25 cellular contexts compared by ENCODE assay signal in genomic region chr21:36096398-36097290, GRCh38. TPM values are rescaled to one million over a fixed set of nuclear protein-coding genes. Genes with fewer than 3 reads are reported as not detected.
DNase-seq lines count a peak whose midpoint lies in the region; ATAC-seq, FAIRE-seq and TF ChIP-seq lines count a peak whose summit lies in the region.
"Had no signal": no experiment of that assay in that cellular context is flagged by ENCODE, and none has a peak within 500 bp of the region (broad histone marks: within the 10 kb centered on the region; RNA-seq: fewer than 3 reads in every experiment).

No MANE protein-coding gene starts in this region.

- in situ Hi-C loops in HepG2 (cut with HindIII; ENCODE audit: extremely low pct_ligation_motif_present, low pct_unique_long_range_greater_than_20kb): no loop called here

- H3K23ac ChIP-seq in H9 (ENCODE audit: insufficient read length, low read depth, low read length): no peak overlapping the region
- no peak overlapping the region for H3K23ac ChIP-seq in mesenchymal stem cell (ENCODE audit: low read length in 2 of 2)

- no peak overlapping the region for H3K4me3 Mint-ChIP-seq in H9
- H3K4me3 Mint-ChIP-seq: CD4-positive, alpha-beta memory T cell had no signal

- H3K9me3 Mint-ChIP-seq in H9: peaks cover 25 to 32% of the 10 kb centered on the region in 2 experiments

- CTCF ChIA-PET in HepG2 (lab: Yijun Ruan, JAX; ENCODE audit: low intra/inter-chr PET ratio, low total read pairs): no interaction called here

- H3K79me2 ChIP-seq in H9 (ENCODE audit: insufficient read depth, low read length) (no peaks in the 10 kb centered on the region), HepG2 (ENCODE audit: insufficient read depth, low read length) (no peaks in the 10 kb centered on the region)

- no peak overlapping the region for H2BK20ac ChIP-seq in H9 (ENCODE audit: low read depth, low read length, poor library complexity, severe bottlenecking)

- H2AFZ ChIP-seq in H9 (ENCODE audit: low read length): no peak overlapping the region
- no peak overlapping the region for H2AFZ ChIP-seq in mesenchymal stem cell (ENCODE audit: low read depth, low read length)
- H2AFZ ChIP-seq in HepG2 (ENCODE audit: low read length): no peak overlapping the region

- H2BK120ac ChIP-seq in H9 (ENCODE audit: low read depth, low read length, poor library complexity, severe bottlenecking) (no peak overlapping the region), mesenchymal stem cell (ENCODE audit: low read depth, low read length) (no peak overlapping the region)

- POLR2A ChIA-PET in HepG2 (lab: Yijun Ruan, JAX): no interaction called here

- H2BK12ac ChIP-seq in H9 (ENCODE audit: insufficient read length, low read depth, low read length): peak overlapping the region; percentile 73
- H2BK12ac ChIP-seq in mesenchymal stem cell (ENCODE audit: low read length in 2 of 2): no peak overlapping the region

- H3K14ac ChIP-seq in H9 (ENCODE audit: insufficient read depth, low read length): no peak overlapping the region
- H3K14ac ChIP-seq in mesenchymal stem cell (ENCODE audit: low read length in 2 of 2): no peak overlapping the region

- no peak overlapping the region for H3K56ac ChIP-seq in H9 (ENCODE audit: insufficient read length, low read depth, low read length)

- peak; percentile 37 for DNase-seq in H9
- peak; percentile 80 for DNase-seq in NT2/D1 (ENCODE audit: low read depth, low spot score)
- DNase-seq in esophagus squamous epithelium (lab: John Stamatoyannopoulos, UW): no peak
- DNase-seq in mesenchymal stem cell: no peak
- DNase-seq in stimulated activated CD4-positive, alpha-beta T cell treated with anti-CD3 and anti-CD28 coated beads, Interleukin-4, amount 100 ng/mL, for 1 hour: no peak
- DNase-seq in HepG2 (ENCODE audit: low spot score): no peak
- DNase-seq in SIG-M5 treated with dmso at 0.1 percent for 504 hours (lab: John Stamatoyannopoulos, UW; ENCODE audit: unreplicated experiment): no peak
- DNase-seq: CD4-positive, alpha-beta memory T cell; DMS153; GF-D8; GOT3; Karpas-422; MM.1S; NCI-H1105; NCI-H1694; NCI-H510A; NCI-H748 treated with DMSO at 0.1 percent for 48 hours; NK-92 treated with Interleukin-12 subunit alpha and Interleukin-12 subunit beta, amount 100 ng/mL, for 24 hours; SHP77; SK-N-SH had no signal

- TF ChIP-seq EP300 in HepG2 (IDR thresholded peaks at IDR 0.05; ENCODE audit: low read depth in 2 of 2, low read length in 2 of 2) (no peak), HepG2 (CRISPR knock-in tag; IDR thresholded peaks at IDR 0.05; ENCODE audit: borderline replicate concordance) (no peak)

- no peak overlapping the region for H2AK5ac ChIP-seq in H9 (ENCODE audit: insufficient read length, low read length)
- H2AK5ac ChIP-seq in mesenchymal stem cell (ENCODE audit: low read length, severe bottlenecking): no peak overlapping the region

- H3K18ac ChIP-seq in H9 (ENCODE audit: insufficient read length, low read depth, low read length) (no peak overlapping the region), mesenchymal stem cell (ENCODE audit: low read depth in 1 of 2, low read length in 2 of 2) (no peak overlapping the region)

- H2BK5ac ChIP-seq in H9 (ENCODE audit: insufficient read length, low read length) (no peak overlapping the region), mesenchymal stem cell (ENCODE audit: low read depth, low read length, poor library complexity, severe bottlenecking) (no peak overlapping the region)

- H3K36me3 Mint-ChIP-seq in H9 (ENCODE audit: insufficient read depth in 1 of 3, low read depth in 3 of 3): peaks cover 14 to 25% (median 21%) of the 10 kb centered on the region in 3 experiments

- H3K27me3 ChIP-seq in H9 (ENCODE audit: insufficient read depth, low read length) (no peaks in the 10 kb centered on the region), NT2/D1 (ENCODE audit: insufficient read depth, insufficient read length) (no peaks in the 10 kb centered on the region), esophagus squamous epithelium (no peaks in the 10 kb centered on the region), mesenchymal stem cell (ENCODE audit: control insufficient read depth in 1 of 2, insufficient read depth in 1 of 2, low read length in 2 of 2) (peaks cover 0 to 5% of the 10 kb centered on the region in 2 experiments), HepG2 (ENCODE audit: control insufficient read depth in 1 of 2, insufficient read depth in 2 of 2, low read length in 2 of 2) (peaks cover 0 to 12% of the 10 kb centered on the region in 2 experiments; a peak in 2 of 5 replicates)
- H3K27me3 ChIP-seq: BLaER1 had no signal

- H3K4me1 Mint-ChIP-seq in H9: peaks cover 64 to 67% of the 10 kb centered on the region in 2 experiments
- H3K4me1 Mint-ChIP-seq: CD4-positive, alpha-beta memory T cell had no signal

- no peak for FAIRE-seq in HepG2 (lab: Jason Lieb, UNC)
- FAIRE-seq: A549, GM19239 had no signal

- peaks cover 20% of the 10 kb centered on the region for H3K9me3 ChIP-seq in H9 (ENCODE audit: control insufficient read depth, low read depth, low read length)
- H3K9me3 ChIP-seq in NT2/D1 (ENCODE audit: insufficient read depth, low read length): peaks cover 67% of the 10 kb centered on the region
- peaks cover 0 to 15% (median 7%) of the 10 kb centered on the region in 3 donors for H3K9me3 ChIP-seq in esophagus squamous epithelium
- H3K9me3 ChIP-seq in mesenchymal stem cell (ENCODE audit: control insufficient read depth, low read length): peaks cover 13% of the 10 kb centered on the region
- no peaks in the 10 kb centered on the region for H3K9me3 ChIP-seq in HepG2 (ENCODE audit: low read length)
- H3K9me3 ChIP-seq: A549, SK-N-SH had no signal

- ATAC-seq in HG02884 (IDR thresholded peaks at IDR 0.05; ENCODE audit: unreplicated experiment): no peak
- no peak for ATAC-seq in HepG2
- ATAC-seq: A549 had no signal

- peak overlapping the region; percentile 96 for H3K27ac ChIP-seq in H9 (ENCODE audit: insufficient read length, low read depth, low read length)
- peak overlapping the region; percentile 25 to 73 (median 52) for H3K27ac ChIP-seq in esophagus squamous epithelium
- peak overlapping the region; percentile 23 for H3K27ac ChIP-seq in mesenchymal stem cell (ENCODE audit: low read length, poor library complexity, severe bottlenecking)
- no peak overlapping the region for H3K27ac ChIP-seq in HepG2 (ENCODE audit: extremely low read length, insufficient read depth, low read length)
- H3K27ac ChIP-seq: A549, BLaER1 had no signal

- H3K9ac ChIP-seq in H9 (ENCODE audit: extremely low read depth, insufficient read length, low read length): no peak overlapping the region
- H3K9ac ChIP-seq in NT2/D1 (ENCODE audit: insufficient read length, low read depth): no peak overlapping the region
- H3K9ac ChIP-seq in mesenchymal stem cell (ENCODE audit: low read length): no peak overlapping the region
- H3K9ac ChIP-seq in HepG2 (ENCODE audit: insufficient read depth, low read depth, low read length): no peak overlapping the region
- H3K9ac ChIP-seq: BLaER1, SK-N-SH had no signal

- TF ChIP-seq RAD21 in HepG2 (CRISPR knock-in tag; IDR thresholded peaks at IDR 0.05): no peak

- no peak overlapping the region for H2BK15ac ChIP-seq in H9 (ENCODE audit: low read depth, low read length)
- H2BK15ac ChIP-seq in mesenchymal stem cell (ENCODE audit: low read depth, poor library complexity, severe bottlenecking): no peak overlapping the region

- no peak overlapping the region for H4K5ac ChIP-seq in H9 (ENCODE audit: insufficient read length, low read depth, low read length)

- H3K27me3 Mint-ChIP-seq in H9 (ENCODE audit: low read depth): peaks cover 3% of the 10 kb centered on the region

- H3K4me3 ChIP-seq in NT2/D1 (ENCODE audit: insufficient read length, low read depth) (no peak overlapping the region), esophagus squamous epithelium (no peak overlapping the region), mesenchymal stem cell (ENCODE audit: insufficient read depth in 1 of 2, low read depth in 1 of 2, low read length in 2 of 2) (no peak overlapping the region), HepG2 (replicated peaks in 1 of 3; ENCODE audit: insufficient read depth in 1 of 3, low read depth in 2 of 3, low read length in 3 of 3) (no peak overlapping the region)
- H3K4me3 ChIP-seq: A549, BLaER1 had no signal

- no peaks in the 10 kb centered on the region for H3K23me2 ChIP-seq in H9 (ENCODE audit: insufficient read length, low read depth, low read length, poor library complexity, severe bottlenecking)

- TF ChIP-seq CTCF in H9 (conservative IDR thresholded peaks at IDR 0.05) (no peak), esophagus squamous epithelium (IDR thresholded peaks at IDR 0.05) (no peak), HepG2 (CRISPR knock-in tag; IDR thresholded peaks at IDR 0.05) (no peak)

- TF ChIP-seq POLR2A in esophagus squamous epithelium (IDR thresholded peaks at IDR 0.05) (no peak), HepG2 (IDR thresholded peaks at IDR 0.05; ENCODE audit: insufficient read depth in 1 of 2, low read depth in 2 of 2, low read length in 2 of 2) (no peak)

- H3K4ac ChIP-seq in H9 (ENCODE audit: low read depth, low read length) (no peak overlapping the region), mesenchymal stem cell (ENCODE audit: low read depth in 1 of 2, low read length in 2 of 2) (no peak overlapping the region)

- H4K91ac ChIP-seq in H9 (ENCODE audit: insufficient read length, low read depth, low read length): no peak overlapping the region
- no peak overlapping the region for H4K91ac ChIP-seq in mesenchymal stem cell (ENCODE audit: low read length)

- H4K8ac ChIP-seq in H9 (replicated peaks; ENCODE audit: insufficient read length, low read depth, low read length) (no peak overlapping the region), mesenchymal stem cell (ENCODE audit: low read length) (no peak overlapping the region)

- H3K79me1 ChIP-seq in H9 (ENCODE audit: insufficient read depth, low read depth, low read length, poor library complexity, severe bottlenecking): no peaks in the 10 kb centered on the region
- H3K79me1 ChIP-seq in mesenchymal stem cell (replicated peaks; ENCODE audit: low read length, poor library complexity, severe bottlenecking): no peaks in the 10 kb centered on the region

- no TSS peak for BruUV-seq in HepG2 (replicated peaks; lab: Mats Ljungman, UMichigan)

- H3K4me2 ChIP-seq in H9 (ENCODE audit: insufficient read depth, insufficient read length, low read length): no peak overlapping the region
- peak overlapping the region; percentile 43 for H3K4me2 ChIP-seq in mesenchymal stem cell (ENCODE audit: low read length, poor library complexity, severe bottlenecking)
- no peak overlapping the region for H3K4me2 ChIP-seq in HepG2 (ENCODE audit: low read depth, low read length)
- H3K4me2 ChIP-seq: A549, SK-N-SH had no signal

- H3K36me3 ChIP-seq in NT2/D1 (ENCODE audit: insufficient read depth, insufficient read length, low read length) (no peaks in the 10 kb centered on the region), esophagus squamous epithelium (no peaks in the 10 kb centered on the region), mesenchymal stem cell (ENCODE audit: control insufficient read depth in 1 of 2, insufficient read depth in 2 of 2, low read depth in 1 of 2, low read length in 2 of 2) (no peaks in the 10 kb centered on the region), HepG2 (replicated peaks in 1 of 2; ENCODE audit: control insufficient read depth in 1 of 2, insufficient read depth in 2 of 2, low read length in 2 of 2) (no peaks in the 10 kb centered on the region)
- H3K36me3 ChIP-seq: BLaER1 had no signal

- WGBS in H9 (ENCODE audit: extremely low coverage, insufficient read length, low lambda C conversion rate): no CpG with 5 or more reads among the region's 1 CpG
- WGBS in esophagus squamous epithelium, 2 donors: 84 to 88% methylated on average over 1 of the region's 1 CpG
- 13% methylated on average over 1 of the region's 1 CpG for WGBS in mesenchymal stem cell
- 33% methylated on average over 1 of the region's 1 CpG for WGBS in HepG2 (ENCODE audit: low lambda C conversion rate)

- peaks cover 11% of the 10 kb centered on the region; the same call in 1 of the 2 replicates for H3K4me1 ChIP-seq in H9 (ENCODE audit: insufficient read depth, low read length)
- H3K4me1 ChIP-seq in NT2/D1 (ENCODE audit: insufficient read depth, insufficient read length): peaks cover 7% of the 10 kb centered on the region
- peaks cover 0 to 37% (median 16%) of the 10 kb centered on the region in 3 donors for H3K4me1 ChIP-seq in esophagus squamous epithelium
- peaks cover 4% of the 10 kb centered on the region for H3K4me1 ChIP-seq in mesenchymal stem cell (ENCODE audit: control insufficient read depth, insufficient read depth, low read depth, low read length)
- no peaks in the 10 kb centered on the region for H3K4me1 ChIP-seq in HepG2 (ENCODE audit: insufficient read depth, low read length)
- H3K4me1 ChIP-seq: A549 had no signal

- no peaks in the 10 kb centered on the region for H4K20me1 ChIP-seq in H9 (ENCODE audit: control insufficient read depth, insufficient read depth, insufficient read length)
- no peaks in the 10 kb centered on the region for H4K20me1 ChIP-seq in HepG2 (ENCODE audit: insufficient read depth, low read length)
- H4K20me1 ChIP-seq: BLaER1 had no signal

- intact Hi-C loops in esophagus squamous epithelium (cut with DNase I) (no loop called here), HepG2 (cut with micrococcal nuclease; ENCODE audit: unreplicated experiment) (no loop called here)

- no peak overlapping the region for H3T11ph ChIP-seq in H9 (ENCODE audit: low read length)

- peak overlapping the region; percentile 83 to 99 (median 85) for H3K27ac Mint-ChIP-seq in H9
- H3K27ac Mint-ChIP-seq: CD4-positive, alpha-beta memory T cell had no signal

RNA-seq across cellular contexts. Expression of gene CBR1, which starts 26.8 kb away (rescaled TPM):
- total RNA-seq in H9 (2021) (5.7 and 7.1 TPM in 2 replicates), esophagus squamous epithelium (100 to 1,000 TPM; 320 to 932 (median 584) TPM), HepG2 (2016; rRNA removed; fragmentation: Illumina TruSeq; extraction: Trizol) (38.7 and 45.6 TPM in 2 replicates)
- polyA plus RNA-seq in mesenchymal stem cell (2013, experiment 1 of 2): 12.2 TPM
- 12.8 TPM for polyA plus RNA-seq in mesenchymal stem cell (2013, experiment 2 of 2)
- total RNA-seq in HepG2 (2016; cell fraction: cytosol; rRNA removed; fragmentation: Illumina TruSeq; extraction: Trizol; ENCODE audit: low read depth): 7.9 and 8.1 TPM in 2 replicates
- 38.5 and 46.8 TPM in 2 replicates for total RNA-seq in HepG2 (2016; cell fraction: insoluble cytoplasmic fraction; rRNA removed; fragmentation: Illumina TruSeq; extraction: Trizol)
- 14.5 and 17.4 TPM in 2 replicates for total RNA-seq in HepG2 (2016; cell fraction: membrane; rRNA removed; fragmentation: Illumina TruSeq; extraction: Trizol)
- 15.4 and 15.7 TPM in 2 replicates for total RNA-seq in HepG2 (2016; cell fraction: nucleus; rRNA removed; fragmentation: Illumina TruSeq; extraction: Trizol)
- 33.7 and 40.2 TPM in 2 replicates for polyA plus RNA-seq in HepG2 (2011; rRNA removed)
- 42.7 and 71.0 TPM in 2 replicates for polyA plus RNA-seq in HepG2 (2011; cell fraction: cytosol; rRNA removed)
- polyA plus RNA-seq in HepG2 (2011; cell fraction: nucleus; rRNA removed): 26.4 and 32.1 TPM in 2 replicates
- polyA plus RNA-seq in HepG2 (2012): 30.4 and 32.9 TPM in 2 replicates
- 7.7 and 9.2 TPM in 2 replicates for polyA plus RNA-seq in HepG2 (2016; cell fraction: cytosol; fragmentation: Illumina TruSeq; extraction: Trizol; ENCODE audit: low read depth)
- polyA plus RNA-seq in HepG2 (2016; cell fraction: insoluble cytoplasmic fraction; fragmentation: Illumina TruSeq; extraction: Trizol; ENCODE audit: low read depth): 51.8 and 57.6 TPM in 2 replicates
- polyA plus RNA-seq in HepG2 (2016; cell fraction: membrane; fragmentation: Illumina TruSeq; extraction: Trizol; ENCODE audit: low read depth): 11.5 and 12.6 TPM in 2 replicates
- 23.3 and 28.1 TPM in 2 replicates for polyA plus RNA-seq in HepG2 (2016; cell fraction: nucleus; fragmentation: Illumina TruSeq; extraction: Trizol; ENCODE audit: insufficient read depth, low read depth)
- polyA minus RNA-seq in HepG2 (2011; rRNA and poly(A)+ RNA removed; ENCODE audit: low replicate concordance): 72.8 and 83.4 TPM in 2 replicates
- 23.7 and 30.8 TPM in 2 replicates for polyA minus RNA-seq in HepG2 (2011; cell fraction: cytosol; rRNA and poly(A)+ RNA removed)
- 4.5 and 7.2 TPM in 2 replicates for polyA minus RNA-seq in HepG2 (2011; cell fraction: nucleus; rRNA and poly(A)+ RNA removed)

RNA-seq across cellular contexts. Expression of gene SETD4, which starts 36.3 kb away (rescaled TPM):
- total RNA-seq in H9 (2021) (49.9 and 52.5 TPM in 2 replicates), esophagus squamous epithelium (10 to 100 TPM in 3 of 4 donors, 1 to 10 TPM in 1; 9.9 to 30.1 (median 14.6) TPM), HepG2 (2016; rRNA removed; fragmentation: Illumina TruSeq; extraction: Trizol) (11.9 and 14.4 TPM in 2 replicates)
- 10.5 TPM for polyA plus RNA-seq in mesenchymal stem cell (2013, experiment 1 of 2)
- polyA plus RNA-seq in mesenchymal stem cell (2013, experiment 2 of 2): 10.3 TPM
- 2.4 and 3.7 TPM in 2 replicates for total RNA-seq in HepG2 (2016; cell fraction: cytosol; rRNA removed; fragmentation: Illumina TruSeq; extraction: Trizol; ENCODE audit: low read depth)
- 12.5 and 15.3 TPM in 2 replicates for total RNA-seq in HepG2 (2016; cell fraction: insoluble cytoplasmic fraction; rRNA removed; fragmentation: Illumina TruSeq; extraction: Trizol)
- total RNA-seq in HepG2 (2016; cell fraction: membrane; rRNA removed; fragmentation: Illumina TruSeq; extraction: Trizol): 4.4 and 6.1 TPM in 2 replicates
- total RNA-seq in HepG2 (2016; cell fraction: nucleus; rRNA removed; fragmentation: Illumina TruSeq; extraction: Trizol): 26.3 and 27.5 TPM in 2 replicates
- 7.1 and 8.4 TPM in 2 replicates for polyA plus RNA-seq in HepG2 (2011; rRNA removed)
- 4.4 and 5.1 TPM in 2 replicates for polyA plus RNA-seq in HepG2 (2011; cell fraction: cytosol; rRNA removed)
- polyA plus RNA-seq in HepG2 (2011; cell fraction: nucleus; rRNA removed): 17.7 and 21.1 TPM in 2 replicates
- polyA plus RNA-seq in HepG2 (2012): 6.2 and 8.6 TPM in 2 replicates
- polyA plus RNA-seq in HepG2 (2016; cell fraction: cytosol; fragmentation: Illumina TruSeq; extraction: Trizol; ENCODE audit: low read depth): 1.3 and 1.5 TPM in 2 replicates
- 10.0 and 10.5 TPM in 2 replicates for polyA plus RNA-seq in HepG2 (2016; cell fraction: insoluble cytoplasmic fraction; fragmentation: Illumina TruSeq; extraction: Trizol; ENCODE audit: low read depth)
- polyA plus RNA-seq in HepG2 (2016; cell fraction: membrane; fragmentation: Illumina TruSeq; extraction: Trizol; ENCODE audit: low read depth): 1.8 and 2.8 TPM in 2 replicates
- polyA plus RNA-seq in HepG2 (2016; cell fraction: nucleus; fragmentation: Illumina TruSeq; extraction: Trizol; ENCODE audit: insufficient read depth, low read depth): 37.4 and 44.2 TPM in 2 replicates
- polyA minus RNA-seq in HepG2 (2011; rRNA and poly(A)+ RNA removed; ENCODE audit: low replicate concordance): 12.9 and 17.6 TPM in 2 replicates
- 2.7 and 5.1 TPM in 2 replicates for polyA minus RNA-seq in HepG2 (2011; cell fraction: cytosol; rRNA and poly(A)+ RNA removed)
- 24.9 and 25.4 TPM in 2 replicates for polyA minus RNA-seq in HepG2 (2011; cell fraction: nucleus; rRNA and poly(A)+ RNA removed)

RNA-seq across cellular contexts. Expression of gene CBR3, which starts 38.2 kb away (rescaled TPM):
- total RNA-seq in H9 (2021) (1.9 and 2.4 TPM in 2 replicates), esophagus squamous epithelium (100 to 1,000 TPM in 3 of 4 donors, 10 to 100 TPM in 1; 67.3 to 158 (median 122) TPM), HepG2 (2016; rRNA removed; fragmentation: Illumina TruSeq; extraction: Trizol) (not detected in 2 replicates)
- 4.1 TPM for polyA plus RNA-seq in mesenchymal stem cell (2013, experiment 1 of 2)
- polyA plus RNA-seq in mesenchymal stem cell (2013, experiment 2 of 2): 4.1 TPM
- not detected in 2 replicates for total RNA-seq in HepG2 (2016; cell fraction: cytosol; rRNA removed; fragmentation: Illumina TruSeq; extraction: Trizol; ENCODE audit: low read depth)
- not detected in 2 replicates for total RNA-seq in HepG2 (2016; cell fraction: insoluble cytoplasmic fraction; rRNA removed; fragmentation: Illumina TruSeq; extraction: Trizol)
- total RNA-seq in HepG2 (2016; cell fraction: membrane; rRNA removed; fragmentation: Illumina TruSeq; extraction: Trizol): not detected in 2 replicates
- total RNA-seq in HepG2 (2016; cell fraction: nucleus; rRNA removed; fragmentation: Illumina TruSeq; extraction: Trizol): not detected in 2 replicates
- not detected in 2 replicates for polyA plus RNA-seq in HepG2 (2011; rRNA removed)
- not detected in 2 replicates for polyA plus RNA-seq in HepG2 (2011; cell fraction: cytosol; rRNA removed)
- polyA plus RNA-seq in HepG2 (2011; cell fraction: nucleus; rRNA removed): 0.14 TPM in 1 of 2 replicates, not detected in the other
- polyA plus RNA-seq in HepG2 (2012): not detected in 2 replicates
- polyA plus RNA-seq in HepG2 (2016; cell fraction: cytosol; fragmentation: Illumina TruSeq; extraction: Trizol; ENCODE audit: low read depth): not detected in 2 replicates
- not detected in 2 replicates for polyA plus RNA-seq in HepG2 (2016; cell fraction: insoluble cytoplasmic fraction; fragmentation: Illumina TruSeq; extraction: Trizol; ENCODE audit: low read depth)
- not detected in 2 replicates for polyA plus RNA-seq in HepG2 (2016; cell fraction: membrane; fragmentation: Illumina TruSeq; extraction: Trizol; ENCODE audit: low read depth)
- not detected in 2 replicates for polyA plus RNA-seq in HepG2 (2016; cell fraction: nucleus; fragmentation: Illumina TruSeq; extraction: Trizol; ENCODE audit: insufficient read depth, low read depth)
- polyA minus RNA-seq in HepG2 (2011; rRNA and poly(A)+ RNA removed; ENCODE audit: low replicate concordance): 2.9 TPM in 1 of 2 replicates, not detected in the other
- polyA minus RNA-seq in HepG2 (2011; cell fraction: cytosol; rRNA and poly(A)+ RNA removed): not detected in 2 replicates
- not detected in 2 replicates for polyA minus RNA-seq in HepG2 (2011; cell fraction: nucleus; rRNA and poly(A)+ RNA removed)
- total RNA-seq: OCI-LY7 had no signal

RNA-seq across cellular contexts. Expression of gene DOP1B, which starts 60.0 kb away (rescaled TPM):
- total RNA-seq in H9 (2021) (8.7 and 10.0 TPM in 2 replicates), esophagus squamous epithelium (10 to 100 TPM; 18.5 to 36.7 (median 26.2) TPM), HepG2 (2016; rRNA removed; fragmentation: Illumina TruSeq; extraction: Trizol) (2.8 and 3.0 TPM in 2 replicates)
- 1.8 TPM for polyA plus RNA-seq in mesenchymal stem cell (2013, experiment 1 of 2)
- polyA plus RNA-seq in mesenchymal stem cell (2013, experiment 2 of 2): 1.8 TPM
- total RNA-seq in HepG2 (2016; cell fraction: cytosol; rRNA removed; fragmentation: Illumina TruSeq; extraction: Trizol; ENCODE audit: low read depth): 2.6 and 3.3 TPM in 2 replicates
- 2.4 and 3.0 TPM in 2 replicates for total RNA-seq in HepG2 (2016; cell fraction: insoluble cytoplasmic fraction; rRNA removed; fragmentation: Illumina TruSeq; extraction: Trizol)
- total RNA-seq in HepG2 (2016; cell fraction: membrane; rRNA removed; fragmentation: Illumina TruSeq; extraction: Trizol): 1.3 and 1.6 TPM in 2 replicates
- 2.4 and 2.5 TPM in 2 replicates for total RNA-seq in HepG2 (2016; cell fraction: nucleus; rRNA removed; fragmentation: Illumina TruSeq; extraction: Trizol)
- 2.3 and 3.2 TPM in 2 replicates for polyA plus RNA-seq in HepG2 (2011; rRNA removed)
- polyA plus RNA-seq in HepG2 (2011; cell fraction: cytosol; rRNA removed): 2.0 and 2.3 TPM in 2 replicates
- 4.2 and 4.4 TPM in 2 replicates for polyA plus RNA-seq in HepG2 (2011; cell fraction: nucleus; rRNA removed)
- polyA plus RNA-seq in HepG2 (2012): 3.9 TPM in 2 replicates
- 0.11 and 0.18 TPM in 2 replicates for polyA plus RNA-seq in HepG2 (2016; cell fraction: cytosol; fragmentation: Illumina TruSeq; extraction: Trizol; ENCODE audit: low read depth)
- 1.6 TPM in 2 replicates for polyA plus RNA-seq in HepG2 (2016; cell fraction: insoluble cytoplasmic fraction; fragmentation: Illumina TruSeq; extraction: Trizol; ENCODE audit: low read depth)
- 0.45 and 0.50 TPM in 2 replicates for polyA plus RNA-seq in HepG2 (2016; cell fraction: membrane; fragmentation: Illumina TruSeq; extraction: Trizol; ENCODE audit: low read depth)
- polyA plus RNA-seq in HepG2 (2016; cell fraction: nucleus; fragmentation: Illumina TruSeq; extraction: Trizol; ENCODE audit: insufficient read depth, low read depth): 3.0 and 3.5 TPM in 2 replicates
- polyA minus RNA-seq in HepG2 (2011; rRNA and poly(A)+ RNA removed; ENCODE audit: low replicate concordance): 1.9 and 6.3 TPM in 2 replicates
- 5.7 and 6.1 TPM in 2 replicates for polyA minus RNA-seq in HepG2 (2011; cell fraction: cytosol; rRNA and poly(A)+ RNA removed)
- 8.0 and 8.5 TPM in 2 replicates for polyA minus RNA-seq in HepG2 (2011; cell fraction: nucleus; rRNA and poly(A)+ RNA removed)

Comparison
In these comparisons a context has a peak if more than half of its experiments do, and no peak if none do; other contexts are left out.
1. DNase-seq: peak in H9 (single experiment) and NT2/D1 (single experiment); none in esophagus squamous epithelium (single experiment), mesenchymal stem cell (single experiment), stimulated activated CD4-positive, alpha-beta T cell treated with anti-CD3 and anti-CD28 coated beads, Interleukin-4, amount 100 ng/mL, for 1 hour (single experiment), HepG2 (single experiment) and SIG-M5 treated with dmso at 0.1 percent for 504 hours (single experiment).
2. RNA of gene CBR1, which starts 26.8 kb away (total RNA-seq): 320 to 932 TPM in esophagus squamous epithelium; 7.9 to 46.8 TPM in HepG2 and 5.7 to 7.1 TPM in H9; every median in the first group is over 4 times any median in the second.
3. RNA of gene CBR3, which starts 38.2 kb away (total RNA-seq): 67.3 to 158 TPM in esophagus squamous epithelium; 1.9 to 2.4 TPM in H9 and not detected in HepG2; every median in the first group is over 10 times any median in the second.